In the genomic region with DNA sequence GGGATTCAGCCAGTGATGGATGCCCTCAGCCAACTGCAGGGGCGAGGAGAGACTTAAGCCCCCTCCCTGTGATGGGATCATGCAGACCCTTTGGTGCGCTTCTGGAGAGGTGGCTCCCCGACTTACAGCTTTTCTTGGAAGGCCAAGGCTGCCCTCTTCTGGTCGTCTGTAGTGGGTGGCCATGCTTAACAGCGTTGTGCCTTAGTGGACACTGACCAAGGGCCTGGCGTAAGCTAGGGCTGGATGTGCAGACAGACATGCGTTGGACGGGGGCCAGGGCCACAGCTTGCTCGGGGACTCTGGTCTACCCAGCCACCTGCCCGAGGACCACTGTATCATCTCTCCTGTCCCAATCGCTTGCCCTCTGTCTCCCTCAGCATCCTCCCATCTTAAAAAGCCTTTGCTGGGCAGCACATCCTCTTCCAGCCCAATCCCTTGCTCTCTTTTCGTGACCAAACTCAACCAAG, we compare ENCODE assay signal across 9 cellular contexts. TPM values are rescaled to one million over a fixed set of nuclear protein-coding genes. Genes with fewer than 3 reads are reported as not detected.
DNase-seq lines count a peak whose midpoint lies in the region; ATAC-seq and TF ChIP-seq lines count a peak whose summit lies in the region.
"Had no signal": no experiment of that assay in that cellular context is flagged by ENCODE, and none has a peak within 500 bp of the region (broad histone marks: within the 10 kb centered on the region; RNA-seq: fewer than 3 reads in every experiment).

No MANE protein-coding gene starts in this region.

- WGBS in esophagus muscularis mucosa = 26% methylated on average over 10 of the region's 12 CpGs

- H3K27me3 ChIP-seq in esophagus muscularis mucosa (no peaks in the 10 kb centered on the region), tibial artery (no peaks in the 10 kb centered on the region)

- peaks cover 16% of the 10 kb centered on the region for H3K27me3 Mint-ChIP-seq in activated CD4-positive, alpha-beta memory T cell treated with anti-CD3 and anti-CD28 coated beads, Interleukin-2, amount 10 ng/mL, durations not matched to agents 7 days and 5 days
- H3K27me3 Mint-ChIP-seq: activated naive CD8-positive, alpha-beta T cell had no signal

- H3K27ac ChIP-seq in 22Rv1 = no peak overlapping the region
- no peak overlapping the region for H3K27ac ChIP-seq in esophagus muscularis mucosa (replicated peaks in 1 of 4)
- no peak overlapping the region for H3K27ac ChIP-seq in tibial artery

- no peak overlapping the region for H3K27ac Mint-ChIP-seq in activated CD4-positive, alpha-beta memory T cell treated with anti-CD3 and anti-CD28 coated beads, Interleukin-2, amount 10 ng/mL, durations not matched to agents 7 days and 5 days
- H3K27ac Mint-ChIP-seq: activated naive CD8-positive, alpha-beta T cell had no signal

- no peaks in the 10 kb centered on the region for H3K9me3 Mint-ChIP-seq in activated CD4-positive, alpha-beta memory T cell treated with anti-CD3 and anti-CD28 coated beads, Interleukin-2, amount 10 ng/mL, durations not matched to agents 7 days and 5 days

- CTCF ChIA-PET in activated CD4-positive, alpha-beta memory T cell treated with anti-CD3 and anti-CD28 coated beads, Interleukin-2, amount 10 ng/mL, durations not matched to agents 7 days and 5 days (lab: Charles Lee) = interaction anchor here (0.6 to 5.4 kb wide), 11 partner anchors 10 to 851 kb away, joined by 3 to 40 read pairs (median 7); no protein-coding TSS in a partner anchor

- POLR2A ChIA-PET in activated CD4-positive, alpha-beta memory T cell treated with anti-CD3 and anti-CD28 coated beads, Interleukin-2, amount 10 ng/mL, durations not matched to agents 7 days and 5 days (lab: Charles Lee) = no interaction called here

- no peaks in the 10 kb centered on the region for H3K36me3 Mint-ChIP-seq in activated CD4-positive, alpha-beta memory T cell treated with anti-CD3 and anti-CD28 coated beads, Interleukin-2, amount 10 ng/mL, durations not matched to agents 7 days and 5 days (ENCODE audit: low read depth)
- H3K36me3 Mint-ChIP-seq: activated naive CD8-positive, alpha-beta T cell had no signal

- H3K4me1 Mint-ChIP-seq in activated CD4-positive, alpha-beta memory T cell treated with anti-CD3 and anti-CD28 coated beads, Interleukin-2, amount 10 ng/mL, durations not matched to agents 7 days and 5 days = peaks cover 32% of the 10 kb centered on the region

- TF ChIP-seq POLR2A in esophagus muscularis mucosa (IDR thresholded peaks at IDR 0.05; ENCODE audit: low read depth) = no peak

- H3K4me1 ChIP-seq in esophagus muscularis mucosa (peaks cover 7 to 18% (median 14%) of the 10 kb centered on the region in 4 donors), mucosa of descending colon (ENCODE audit: low read depth) (no peaks in the 10 kb centered on the region), tibial artery (peaks cover 0 to 12% (median 10%) of the 10 kb centered on the region in 4 donors)

- H3K9me3 ChIP-seq in esophagus muscularis mucosa (no peaks in the 10 kb centered on the region), mucosa of descending colon (no peaks in the 10 kb centered on the region), tibial artery (no peaks in the 10 kb centered on the region)

- intact Hi-C loops in esophagus muscularis mucosa (cut with DNase I) = loop anchor here (2.0 to 10.0 kb wide), 3 partner anchors 154 to 372 kb away; partner anchors contain the start of gene FNDC5
- intact Hi-C loops in mucosa of descending colon (cut with DNase I, micrococcal nuclease) = loop anchor here in 1 of 2 donors (10.0 kb wide), 1 partner anchor 152 kb away; no protein-coding TSS in a partner anchor
- intact Hi-C loops in tibial artery (cut with DNase I; ENCODE audit: low total_unique reads) = loop anchor here (10.0 kb wide), 1 partner anchor 152 kb away; no protein-coding TSS in a partner anchor

- peak; percentile 74 for ATAC-seq in mucosa of descending colon
- ATAC-seq in GM21619 (IDR thresholded peaks at IDR 0.05; ENCODE audit: unreplicated experiment) = no peak

- H3K4me3 ChIP-seq in esophagus muscularis mucosa (no peak overlapping the region), mucosa of descending colon (no peak overlapping the region), tibial artery (no peak overlapping the region)

- TF ChIP-seq CTCF in 22Rv1 (IDR thresholded peaks at IDR 0.05) (peak; percentile 79), GM12873 (IDR thresholded peaks at IDR 0.05; ENCODE audit: insufficient read depth, low read depth, low read length, missing control alignments) (peak; percentile 87), esophagus muscularis mucosa (IDR thresholded peaks at IDR 0.05) (peak; percentile 68 to 82 (median 69)), mucosa of descending colon (IDR thresholded peaks at IDR 0.05) (peak; percentile 47), tibial artery (IDR thresholded peaks at IDR 0.05) (peak; percentile 67)

- no peak for TF ChIP-seq EP300 in esophagus muscularis mucosa (IDR thresholded peaks at IDR 0.05)

- H3K36me3 ChIP-seq in esophagus muscularis mucosa (no peaks in the 10 kb centered on the region), mucosa of descending colon (ENCODE audit: low read depth) (no peaks in the 10 kb centered on the region), tibial artery (peaks cover 0 to 11% (median 0%) of the 10 kb centered on the region in 3 donors)

- DNase-seq in NCI-H460 (ENCODE audit: extremely low read depth, low read depth) (peak; percentile 68), esophagus muscularis mucosa (ENCODE audit: extremely low spot score) (peak; percentile 94), mucosa of descending colon (peak; percentile 64 to 86 (median 72)), tibial artery (peak; percentile 66 to 79)
- peak; percentile 56 for DNase-seq in activated CD4-positive, alpha-beta memory T cell treated with anti-CD3 and anti-CD28 coated beads, Interleukin-2, amount 10 ng/mL, durations not matched to agents 7 days and 5 days

- H3K4me3 Mint-ChIP-seq in activated CD4-positive, alpha-beta memory T cell treated with anti-CD3 and anti-CD28 coated beads, Interleukin-2, amount 10 ng/mL, durations not matched to agents 7 days and 5 days = no peak overlapping the region
- H3K4me3 Mint-ChIP-seq: activated naive CD8-positive, alpha-beta T cell had no signal

RNA-seq across cellular contexts. Expression of gene AZIN2, which starts 5.5 kb away (rescaled TPM):
- 1.6 and 2.4 TPM in 2 replicates for total RNA-seq in NCI-H460 (2014; rRNA removed; shearing (Covaris generic))
- polyA plus RNA-seq in NCI-H460 (2014; cell fraction: nucleus; rRNA removed) = 1.4 and 4.0 TPM in 2 replicates
- total RNA-seq in activated CD4-positive, alpha-beta memory T cell treated with anti-CD3 and anti-CD28 coated beads, Interleukin-2, amount 10 ng/mL, durations not matched to agents 7 days and 5 days = 1 to 10 TPM; 3.9 to 4.5 TPM
- total RNA-seq in esophagus muscularis mucosa = 1 to 10 TPM; 2.5 to 6.1 (median 4.1) TPM
- 10 to 100 TPM; 13.8 to 36.5 (median 19.0) TPM for total RNA-seq in mucosa of descending colon

RNA-seq across cellular contexts. Expression of gene AK2, which starts 49.7 kb away (rescaled TPM):
- 204 and 212 TPM in 2 replicates for total RNA-seq in NCI-H460 (2014; rRNA removed; shearing (Covaris generic))
- 210 and 308 TPM in 2 replicates for polyA plus RNA-seq in NCI-H460 (2014; cell fraction: nucleus; rRNA removed)
- total RNA-seq in activated CD4-positive, alpha-beta memory T cell treated with anti-CD3 and anti-CD28 coated beads, Interleukin-2, amount 10 ng/mL, durations not matched to agents 7 days and 5 days = 100 to 1,000 TPM; 189 to 192 TPM
- total RNA-seq in esophagus muscularis mucosa = 100 to 1,000 TPM in 1 of 4 donors, 10 to 100 TPM in 3; 70.2 to 108 (median 80.7) TPM
- total RNA-seq in mucosa of descending colon = 100 to 1,000 TPM; 147 to 228 (median 186) TPM
